10 cellular contexts compared by ENCODE assay signal in the genomic region with DNA sequence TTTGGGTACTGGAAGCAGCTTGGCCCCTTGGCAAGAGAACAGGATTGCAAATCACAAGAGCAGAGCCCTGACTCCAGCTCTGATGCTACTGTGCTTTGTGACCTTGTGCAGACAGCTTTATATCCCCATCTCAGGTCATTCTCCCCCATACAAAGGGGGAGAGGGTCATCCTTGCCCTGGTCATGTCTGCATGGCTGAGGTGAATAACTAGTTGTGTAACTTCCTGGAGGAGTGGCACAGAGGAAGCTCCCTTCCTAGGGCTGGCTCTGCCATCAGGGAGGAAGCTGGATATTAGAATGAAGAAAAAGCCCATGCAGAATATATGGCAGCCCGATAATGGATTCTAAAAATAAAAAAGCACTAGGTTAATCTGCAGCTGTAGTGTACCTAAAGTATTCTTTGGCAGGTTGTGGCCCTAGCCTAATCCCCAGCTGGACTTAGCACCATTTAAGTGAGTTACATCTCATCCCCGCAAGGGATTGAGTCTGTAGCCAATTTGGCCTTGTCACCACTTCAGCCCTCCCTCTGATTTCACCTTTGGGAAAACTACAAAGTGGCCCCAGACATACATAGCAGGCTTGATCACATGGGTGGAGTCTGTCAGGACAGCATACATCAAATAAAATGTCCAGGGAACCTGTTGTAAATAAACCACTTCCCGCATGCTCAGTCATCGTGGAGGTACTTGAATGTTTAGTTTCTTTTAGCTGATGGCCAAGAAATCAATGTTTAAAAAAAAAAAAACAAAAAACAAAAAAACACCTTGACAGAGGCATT.
DNase-seq lines count a peak whose midpoint lies in the region; ATAC-seq and TF ChIP-seq lines count a peak whose summit lies in the region.
"Had no signal": no experiment of that assay in that cellular context is flagged by ENCODE, and none has a peak within 500 bp of the region (broad histone marks: within the 10 kb centered on the region; RNA-seq: fewer than 3 reads in every experiment).

No MANE protein-coding gene starts in this region.

- H3K9me3 ChIP-seq in lower lobe of right lung (no peaks in the 10 kb centered on the region), tibial artery (no peaks in the 10 kb centered on the region)
- H3K9me3 ChIP-seq: BE2C had no signal

- intact Hi-C loops in activated CD4-positive, alpha-beta T cell treated with anti-CD3 and anti-CD28 coated beads for 36 hours (cut with DNase I, micrococcal nuclease): no loop called here
- intact Hi-C loops in lower lobe of right lung (cut with DNase I) (no loop called here), tibial artery (cut with DNase I; ENCODE audit: low total_unique reads) (no loop called here)

- no peaks in the 10 kb centered on the region for H3K36me3 ChIP-seq in lower lobe of right lung
- H3K36me3 ChIP-seq in tibial artery: no peaks in the 10 kb centered on the region
- H3K36me3 ChIP-seq: BE2C had no signal

- H3K27ac ChIP-seq in lower lobe of right lung (peak overlapping the region; percentile 51), tibial artery (peak overlapping the region; percentile 71 to 75)

- peaks cover 95% of the 10 kb centered on the region for H3K4me1 Mint-ChIP-seq in activated CD4-positive, alpha-beta T cell treated with anti-CD3 and anti-CD28 coated beads for 36 hours
- peaks cover 55% of the 10 kb centered on the region for H3K4me1 Mint-ChIP-seq in activated T-helper 17 cell treated with anti-CD3 and anti-CD28 coated beads, Interleukin-2, amount 50 U/mL, for 72 hours

- peak overlapping the region; percentile 58 for H3K27ac Mint-ChIP-seq in activated CD4-positive, alpha-beta T cell treated with anti-CD3 and anti-CD28 coated beads for 36 hours
- H3K27ac Mint-ChIP-seq in activated T-helper 17 cell treated with anti-CD3 and anti-CD28 coated beads, Interleukin-2, amount 50 U/mL, for 72 hours: peak overlapping the region; percentile 66

- ATAC-seq in activated CD4-positive, alpha-beta T cell treated with anti-CD3 and anti-CD28 coated beads for 36 hours: no peak
- ATAC-seq in activated T-helper 17 cell treated with anti-CD3 and anti-CD28 coated beads, Interleukin-2, amount 50 U/mL, for 72 hours (replicated peaks): peak; percentile 20
- ATAC-seq in lower lobe of right lung (peak; percentile 20 to 35), HG03097 (IDR thresholded peaks at IDR 0.05; ENCODE audit: low FRiP score, unreplicated experiment) (no peak), GM19455 (IDR thresholded peaks at IDR 0.05; ENCODE audit: unreplicated experiment) (no peak)

- CTCF ChIA-PET in activated CD4-positive, alpha-beta T cell treated with anti-CD3 and anti-CD28 coated beads for 36 hours (lab: Charles Lee): interaction anchor here (0.5 to 1.2 kb wide), 7 partner anchors 27 to 275 kb away, joined by 3 to 4 read pairs (median 3); no protein-coding TSS in a partner anchor

- no peak for DNase-seq in activated CD4-positive, alpha-beta T cell treated with anti-CD3 and anti-CD28 coated beads for 36 hours
- DNase-seq in activated CD4-positive, alpha-beta T cell treated with anti-CD3 and anti-CD28 coated beads for 4 hours: no peak
- DNase-seq in lower lobe of right lung (no peak), tibial artery (no peak), NCI-H1436 (lab: John Stamatoyannopoulos, UW) (no peak)
- DNase-seq: BE2C, NCI-H345 had no signal

- H3K4me3 Mint-ChIP-seq in activated CD4-positive, alpha-beta T cell treated with anti-CD3 and anti-CD28 coated beads for 36 hours: no peak overlapping the region
- peak overlapping the region; percentile 59 for H3K4me3 Mint-ChIP-seq in activated T-helper 17 cell treated with anti-CD3 and anti-CD28 coated beads, Interleukin-2, amount 50 U/mL, for 72 hours

- H3K4me3 ChIP-seq in lower lobe of right lung (no peak overlapping the region), tibial artery (no peak overlapping the region)

- peaks cover 40% of the 10 kb centered on the region for H3K36me3 Mint-ChIP-seq in activated CD4-positive, alpha-beta T cell treated with anti-CD3 and anti-CD28 coated beads for 36 hours (ENCODE audit: low read depth)
- peaks cover 10% of the 10 kb centered on the region for H3K36me3 Mint-ChIP-seq in activated T-helper 17 cell treated with anti-CD3 and anti-CD28 coated beads, Interleukin-2, amount 50 U/mL, for 72 hours (ENCODE audit: low read depth)

- H3K4me1 ChIP-seq in lower lobe of right lung (peaks cover 89% of the 10 kb centered on the region), tibial artery (peaks cover 0 to 68% (median 64%) of the 10 kb centered on the region in 4 donors)
- H3K4me1 ChIP-seq: BE2C had no signal

- H3K27me3 ChIP-seq in lower lobe of right lung (ENCODE audit: low read depth) (no peaks in the 10 kb centered on the region), tibial artery (no peaks in the 10 kb centered on the region)
- H3K27me3 ChIP-seq: BE2C had no signal

- H3K27me3 Mint-ChIP-seq in activated CD4-positive, alpha-beta T cell treated with anti-CD3 and anti-CD28 coated beads for 36 hours: no peaks in the 10 kb centered on the region
- H3K27me3 Mint-ChIP-seq in activated T-helper 17 cell treated with anti-CD3 and anti-CD28 coated beads, Interleukin-2, amount 50 U/mL, for 72 hours: no peaks in the 10 kb centered on the region

- POLR2A ChIA-PET in activated CD4-positive, alpha-beta T cell treated with anti-CD3 and anti-CD28 coated beads for 36 hours (lab: Charles Lee): interaction anchor here (0.5 to 0.6 kb wide), 2 partner anchors 25 to 26 kb away, joined by 7 to 8 read pairs; no protein-coding TSS in a partner anchor

- TF ChIP-seq CTCF in lower lobe of right lung (IDR thresholded peaks at IDR 0.05) (no peak), tibial artery (IDR thresholded peaks at IDR 0.05) (no peak)

- H3K9me3 Mint-ChIP-seq in activated CD4-positive, alpha-beta T cell treated with anti-CD3 and anti-CD28 coated beads for 36 hours (ENCODE audit: low read depth): no peaks in the 10 kb centered on the region
- H3K9me3 Mint-ChIP-seq in activated T-helper 17 cell treated with anti-CD3 and anti-CD28 coated beads, Interleukin-2, amount 50 U/mL, for 72 hours: no peaks in the 10 kb centered on the region

Comparison
In these comparisons a context has a peak if more than half of its experiments do, and no peak if none do; other contexts are left out.
1. ATAC-seq: peak in activated T-helper 17 cell treated with anti-CD3 and anti-CD28 coated beads, Interleukin-2, amount 50 U/mL, for 72 hours (single experiment) and lower lobe of right lung (2 of 2); none in activated CD4-positive, alpha-beta T cell treated with anti-CD3 and anti-CD28 coated beads for 36 hours (single experiment), HG03097 (single experiment) and GM19455 (single experiment).